ENCODE assay signal across 13 cellular contexts in the genomic region with DNA sequence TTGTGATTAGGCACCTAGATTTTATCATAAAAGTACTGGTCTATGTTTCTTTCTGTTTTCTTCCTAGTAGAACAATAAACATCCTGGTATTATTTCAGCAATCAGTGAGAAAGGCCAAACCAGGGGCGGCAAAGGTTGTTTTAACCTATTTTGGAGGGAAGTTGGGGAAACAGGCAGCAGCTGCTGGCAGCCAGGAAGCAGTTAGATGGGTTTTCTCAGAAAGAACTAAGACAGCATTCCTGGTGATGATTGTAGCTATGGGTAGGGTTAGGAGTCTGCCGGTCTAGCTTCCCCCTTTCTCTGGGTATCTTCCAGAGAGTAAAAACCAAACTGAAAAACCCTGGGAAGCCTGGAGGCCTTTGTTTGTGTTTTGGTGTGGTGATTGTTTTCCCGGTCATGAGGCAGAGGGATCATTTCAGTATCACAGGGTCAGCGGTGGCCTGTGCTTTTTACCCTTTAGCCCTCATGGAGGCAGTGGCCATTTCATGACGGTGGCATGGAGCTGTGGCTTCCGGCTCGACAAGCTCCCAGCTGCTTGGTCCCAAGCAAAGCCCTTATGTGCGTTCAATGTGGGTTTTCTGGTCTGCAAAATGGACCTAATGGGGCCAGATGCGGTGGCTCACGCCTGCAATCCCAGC. TPM values are rescaled to one million over a fixed set of nuclear protein-coding genes. Genes with fewer than 3 reads are reported as not detected.
DNase-seq lines count a peak whose midpoint lies in the region; ATAC-seq, FAIRE-seq and TF ChIP-seq lines count a peak whose summit lies in the region.
"Had no signal": no experiment of that assay in that cellular context is flagged by ENCODE, and none has a peak within 500 bp of the region (broad histone marks: within the 10 kb centered on the region; RNA-seq: fewer than 3 reads in every experiment).

No MANE protein-coding gene starts in this region.

- no peaks in the 10 kb centered on the region for H3K9me3 ChIP-seq in hepatocyte (ENCODE audit: low read depth)
- H3K9me3 ChIP-seq in small intestine (ENCODE audit: control insufficient read depth, low read depth), result no peaks in the 10 kb centered on the region
- no peaks in the 10 kb centered on the region for H3K9me3 ChIP-seq in testis

- H3K79me2 ChIP-seq in hepatocyte, result no peaks in the 10 kb centered on the region

- CTCF ChIA-PET in activated B cell treated with CpG ODN at 0.5 μM for 24 hours (lab: Charles Lee), result interaction anchor here (9.2 kb wide), 1 partner anchor 22 kb away, joined by 80 read pairs; no protein-coding TSS in a partner anchor

- H2AFZ ChIP-seq in hepatocyte, result no peak overlapping the region

- POLR2A ChIA-PET in activated B cell treated with CpG ODN at 0.5 μM for 24 hours (lab: Charles Lee), result interaction anchor here (0.8 to 7.3 kb wide), 8 partner anchors 7 to 55 kb away, joined by 3 to 86 read pairs (median 6); partner anchors contain the start of gene TNFRSF1B

- H4K20me1 ChIP-seq in hepatocyte (ENCODE audit: insufficient read depth, poor library complexity, severe bottlenecking), result no peaks in the 10 kb centered on the region

- H3K27me3 ChIP-seq in hepatocyte, result no peaks in the 10 kb centered on the region
- H3K27me3 ChIP-seq in small intestine (ENCODE audit: control insufficient read depth in 2 of 2, insufficient read depth in 2 of 2, low read length in 2 of 2), result no peaks in the 10 kb centered on the region
- no peaks in the 10 kb centered on the region for H3K27me3 ChIP-seq in testis

- no peak for TF ChIP-seq CTCF in activated B cell treated with CpG ODN at 0.5 μM for 24 hours (IDR thresholded peaks at IDR 0.05)
- TF ChIP-seq CTCF in hepatocyte (IDR thresholded peaks at IDR 0.05; ENCODE audit: poor library complexity), result no peak
- TF ChIP-seq CTCF in testis (IDR thresholded peaks at IDR 0.05), result no peak

- H3K4me1 ChIP-seq in hepatocyte (ENCODE audit: insufficient read depth) (peaks cover 28% of the 10 kb centered on the region), small intestine (ENCODE audit: control insufficient read depth in 2 of 2, insufficient read depth in 1 of 2, low read depth in 1 of 2, low read length in 1 of 2) (peaks cover 7 to 22% of the 10 kb centered on the region in 2 donors), testis (peaks cover 7% of the 10 kb centered on the region)

- DNase-seq in activated B cell treated with CpG ODN at 0.5 μM for 24 hours, result no peak
- DNase-seq in hepatocyte (ENCODE audit: low spot score), result no peak
- DNase-seq in small intestine, result no peak
- DNase-seq in effector CD4-positive, alpha-beta T cell, result no peak
- no peak for DNase-seq in testis
- no peak for DNase-seq in NCI-H1694 (lab: John Stamatoyannopoulos, UW)
- DNase-seq: EL; HFFc6; NCI-H2171; stimulated activated naive CD4-positive, alpha-beta T cell had no signal

- no peak for FAIRE-seq in small intestine (lab: Jason Lieb, UNC)

- H3K4me1 Mint-ChIP-seq in activated B cell treated with CpG ODN at 0.5 μM for 24 hours, result peaks cover 97% of the 10 kb centered on the region

- H3K27ac ChIP-seq in hepatocyte (peak overlapping the region; percentile 86), small intestine (ENCODE audit: low read depth in 1 of 2, low read length in 1 of 2) (peak overlapping the region; percentile 77 to 85), testis (peak overlapping the region in 1 of 2 donors; percentile 37)
- H3K27ac ChIP-seq: SK-N-MC had no signal

- H3K4me2 ChIP-seq in hepatocyte, result no peak overlapping the region

- H3K9me3 Mint-ChIP-seq in activated B cell treated with CpG ODN at 0.5 μM for 24 hours, result peaks cover 2% of the 10 kb centered on the region

- no peaks in the 10 kb centered on the region for H3K36me3 Mint-ChIP-seq in activated B cell treated with CpG ODN at 0.5 μM for 24 hours (ENCODE audit: low read depth)

- H3K4me3 ChIP-seq in hepatocyte (no peak overlapping the region), small intestine (ENCODE audit: low read depth in 1 of 2, low read length in 2 of 2) (no peak overlapping the region), testis (no peak overlapping the region)
- H3K4me3 ChIP-seq: SK-N-MC had no signal

- 82% methylated on average over 10 of the region's 10 CpGs for WGBS in hepatocyte (ENCODE audit: low lambda C conversion rate, missing lambda C conversion rate)
- 73 to 90% (median 80%) methylated on average over 10 of the region's 10 CpGs for WGBS in small intestine, 3 donors
- 74 to 91% methylated on average over 10 of the region's 10 CpGs for WGBS in testis, 2 donors

- H3K27me3 Mint-ChIP-seq in activated B cell treated with CpG ODN at 0.5 μM for 24 hours, result no peaks in the 10 kb centered on the region

- intact Hi-C loops in activated B cell treated with CpG ODN at 0.5 μM for 24 hours (cut with micrococcal nuclease), result no loop called here
- intact Hi-C loops in testis (cut with DNase I; ENCODE audit: low total_unique reads), result no loop called here

- H3K4me3 Mint-ChIP-seq in activated B cell treated with CpG ODN at 0.5 μM for 24 hours, result no peak overlapping the region
- H3K4me3 Mint-ChIP-seq: HFFc6 had no signal

- no peak for ATAC-seq in GM18505 (IDR thresholded peaks at IDR 0.05; ENCODE audit: unreplicated experiment)
- ATAC-seq in activated B cell treated with CpG ODN at 0.5 μM for 24 hours (ENCODE audit: low read depth), result no peak
- no peak for ATAC-seq in esophagus mucosa

- TF ChIP-seq POLR2A in GM18505 (IDR thresholded peaks at IDR 0.05; ENCODE audit: borderline replicate concordance, extremely low read depth, insufficient read depth, insufficient read length), result peak; percentile 13
- TF ChIP-seq POLR2A in testis (IDR thresholded peaks at IDR 0.05), result no peak

- H3K36me3 ChIP-seq in hepatocyte (replicated peaks; ENCODE audit: insufficient read depth, low read depth) (no peaks in the 10 kb centered on the region), small intestine (ENCODE audit: control insufficient read depth in 2 of 2, insufficient read depth in 2 of 2, low read length in 2 of 2) (no peaks in the 10 kb centered on the region), testis (ENCODE audit: low read depth, missing control alignments) (no peaks in the 10 kb centered on the region)

- H3K27ac Mint-ChIP-seq in activated B cell treated with CpG ODN at 0.5 μM for 24 hours, result peak overlapping the region; percentile 79
- H3K27ac Mint-ChIP-seq: HFFc6 had no signal

- no peaks in the 10 kb centered on the region for H3K9me2 ChIP-seq in hepatocyte (replicated peaks; ENCODE audit: insufficient read depth)

RNA-seq across cellular contexts. Expression of gene TNFRSF1B, which starts 19.6 kb away (rescaled TPM):
- total RNA-seq in activated B cell treated with CpG ODN at 0.5 μM for 24 hours, result 89.0 and 98.6 TPM in 2 replicates
- total RNA-seq in hepatocyte, result 4.1 and 13.4 TPM in 2 replicates
- polyA plus RNA-seq in hepatocyte, result 3.0 and 4.3 TPM in 2 replicates
- polyA plus RNA-seq in small intestine, result 10 to 100 TPM; 17.2 to 30.4 (median 20.0) TPM
- total RNA-seq in testis, result 1 to 10 TPM; 7.7 to 8.0 TPM
- polyA plus RNA-seq in testis (ENCODE audit: insufficient read depth, low read depth, low replicate concordance), result 10.6 TPM
- total RNA-seq in esophagus mucosa, result 4.1 TPM
